ENCODE assay signal across 8 cellular contexts in the genomic region with DNA sequence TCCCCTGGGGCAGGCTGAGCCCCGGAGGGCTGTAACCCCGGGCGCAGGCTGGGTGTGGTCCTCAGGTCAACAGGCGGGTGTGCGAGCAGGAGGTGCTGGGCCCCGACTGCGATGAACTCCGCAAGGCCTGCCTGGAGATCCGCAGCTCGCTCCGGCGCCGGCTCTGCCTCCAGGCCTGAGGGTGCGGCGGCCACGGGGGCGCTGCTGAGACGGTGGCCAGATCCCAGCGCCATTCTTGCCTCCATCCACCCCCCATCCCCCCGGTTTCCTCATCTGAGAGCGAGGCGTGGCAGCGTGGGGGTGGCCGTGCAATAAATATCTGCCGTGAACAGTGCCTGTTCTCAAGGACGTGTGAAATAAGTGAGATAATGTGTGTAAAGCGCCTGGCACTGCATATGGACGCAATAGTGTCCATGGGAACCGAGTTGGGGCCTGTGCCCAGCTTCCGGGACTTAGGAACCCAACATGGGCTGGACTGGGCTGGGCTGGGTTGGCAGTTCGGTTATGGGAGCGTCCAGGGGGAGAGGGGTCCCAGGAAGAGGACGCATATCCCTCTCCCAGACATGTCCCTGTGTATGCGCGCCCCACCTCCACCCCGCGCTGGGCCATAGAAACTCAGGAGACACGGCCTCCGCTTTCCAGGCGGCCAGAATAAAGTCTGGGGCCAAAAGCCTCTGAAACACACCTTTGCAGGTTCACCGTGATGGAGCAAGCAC. TPM values are rescaled to one million over a fixed set of nuclear protein-coding genes. Genes with fewer than 3 reads are reported as not detected.
DNase-seq lines count a peak whose midpoint lies in the region; ATAC-seq and TF ChIP-seq lines count a peak whose summit lies in the region.

No MANE protein-coding gene starts in this region.

- H3K9me2 ChIP-seq in hepatocyte (replicated peaks; ENCODE audit: insufficient read depth): no peaks in the 10 kb centered on the region

- H3K36me3 ChIP-seq in SJSA1 (no peaks in the 10 kb centered on the region), hepatocyte (replicated peaks; ENCODE audit: insufficient read depth, low read depth) (no peaks in the 10 kb centered on the region)

- WGBS in hepatocyte (ENCODE audit: low lambda C conversion rate, missing lambda C conversion rate): 3% methylated on average over 41 of the region's 41 CpGs

- H3K27me3 ChIP-seq in SJSA1 (replicated peaks) (no peaks in the 10 kb centered on the region), hepatocyte (no peaks in the 10 kb centered on the region)

- no peaks in the 10 kb centered on the region for H3K36me3 Mint-ChIP-seq in progenitor cell of endocrine pancreas (ENCODE audit: insufficient read depth)

- H3K4me1 Mint-ChIP-seq in progenitor cell of endocrine pancreas (ENCODE audit: low read depth): peaks cover 3% of the 10 kb centered on the region

- peak overlapping the region; percentile 94 for H3K27ac Mint-ChIP-seq in progenitor cell of endocrine pancreas

- peak; percentile 15 for ATAC-seq in HG03521 (IDR thresholded peaks at IDR 0.05; ENCODE audit: unreplicated experiment)
- no peak for ATAC-seq in GM18873 (IDR thresholded peaks at IDR 0.05; ENCODE audit: low FRiP score, unreplicated experiment)

- H3K4me2 ChIP-seq in hepatocyte: peak overlapping the region; percentile 92

- peak overlapping the region; percentile 87 for H3K4me3 Mint-ChIP-seq in progenitor cell of endocrine pancreas (ENCODE audit: low read depth)

- H3K9me3 ChIP-seq in SJSA1 (replicated peaks) (no peaks in the 10 kb centered on the region), hepatocyte (ENCODE audit: low read depth) (no peaks in the 10 kb centered on the region)

- no peaks in the 10 kb centered on the region for H3K9me3 Mint-ChIP-seq in progenitor cell of endocrine pancreas (ENCODE audit: low read depth)

- H3K4me3 ChIP-seq in SJSA1 (peak overlapping the region; percentile 44), astrocyte of the spinal cord (ENCODE audit: low read depth, low read length) (peak overlapping the region; percentile 76), hepatocyte (peak overlapping the region; percentile 33)

- no peaks in the 10 kb centered on the region for H4K20me1 ChIP-seq in hepatocyte (ENCODE audit: insufficient read depth, poor library complexity, severe bottlenecking)

- H3K79me2 ChIP-seq in hepatocyte: no peaks in the 10 kb centered on the region

- H3K4me1 ChIP-seq in SJSA1 (replicated peaks): peaks cover 18% of the 10 kb centered on the region
- H3K4me1 ChIP-seq in hepatocyte (ENCODE audit: insufficient read depth): peaks cover 4% of the 10 kb centered on the region

- peaks cover 27% of the 10 kb centered on the region for H3K27me3 Mint-ChIP-seq in progenitor cell of endocrine pancreas

- peak; percentile 57 for DNase-seq in activated CD4-positive, CD25-positive, alpha-beta regulatory T cell treated with anti-CD3 and anti-CD28 coated beads, Interleukin-2, amount 50 U/mL, for 72 hours
- DNase-seq in activated CD4-positive, CD25-positive, alpha-beta regulatory T cell (lab: John Stamatoyannopoulos, UW): no peak
- peak; percentile 70 to 71 for DNase-seq in SJSA1 (ENCODE audit: low read depth in 1 of 2, low spot score in 2 of 2)
- peak; percentile 60 for DNase-seq in astrocyte of the spinal cord (ENCODE audit: low read depth, low spot score)
- DNase-seq in hepatocyte (ENCODE audit: low spot score): peak; percentile 90
- DNase-seq in progenitor cell of endocrine pancreas (ENCODE audit: low spot score, unreplicated experiment): peak; percentile 51

- H2AFZ ChIP-seq in hepatocyte: peak overlapping the region; percentile 74

- in situ Hi-C loops in astrocyte of the spinal cord (cut with HindIII; ENCODE audit: low sequenced_read_pairs): no loop called here

- TF ChIP-seq CTCF in astrocyte of the spinal cord (IDR thresholded peaks at IDR 0.05; ENCODE audit: low read depth, low read length) (peak; percentile 65), hepatocyte (IDR thresholded peaks at IDR 0.05; ENCODE audit: poor library complexity) (peak; percentile 43), progenitor cell of endocrine pancreas (IDR thresholded peaks at IDR 0.05; ENCODE audit: unreplicated experiment) (peak; percentile 56)

- H3K27ac ChIP-seq in SJSA1 (peak overlapping the region; percentile 1; the same call in 1 of the 2 replicates), hepatocyte (peak overlapping the region; percentile 86)

RNA-seq across cellular contexts. Expression of gene ZNF213, which starts 15.0 kb away (rescaled TPM):
- total RNA-seq in SJSA1 (2014; rRNA removed; shearing (Covaris generic)): 2.6 and 3.8 TPM in 2 replicates
- total RNA-seq in hepatocyte: 3.4 and 3.8 TPM in 2 replicates
- 4.0 and 6.0 TPM in 2 replicates for polyA plus RNA-seq in hepatocyte
- total RNA-seq in progenitor cell of endocrine pancreas: 13.1 and 13.4 TPM in 2 replicates

RNA-seq across cellular contexts. Expression of gene ZNF205, which starts 37.4 kb away (rescaled TPM):
- 13.8 and 15.3 TPM in 2 replicates for total RNA-seq in SJSA1 (2014; rRNA removed; shearing (Covaris generic))
- 10.0 and 12.3 TPM in 2 replicates for total RNA-seq in hepatocyte
- polyA plus RNA-seq in hepatocyte: 12.6 and 13.2 TPM in 2 replicates
- total RNA-seq in progenitor cell of endocrine pancreas: 23.3 and 23.9 TPM in 2 replicates

RNA-seq across cellular contexts. Expression of gene OR1F1, which starts 38.2 kb away (rescaled TPM):
- not detected in 2 replicates for total RNA-seq in SJSA1 (2014; rRNA removed; shearing (Covaris generic))
- total RNA-seq in hepatocyte: not detected in 2 replicates
- polyA plus RNA-seq in hepatocyte: 0.61 TPM in 1 of 2 replicates, not detected in the other
- total RNA-seq in progenitor cell of endocrine pancreas: not detected in 2 replicates

RNA-seq across cellular contexts. Expression of gene ZSCAN10, which starts 50.7 kb away (rescaled TPM):
- total RNA-seq in SJSA1 (2014; rRNA removed; shearing (Covaris generic)): not detected in 2 replicates
- total RNA-seq in hepatocyte: not detected in 2 replicates
- polyA plus RNA-seq in hepatocyte: not detected in 2 replicates
- 0.33 and 0.34 TPM in 2 replicates for total RNA-seq in progenitor cell of endocrine pancreas

Comparison
In these comparisons a context has a peak if more than half of its experiments do, and no peak if none do; other contexts are left out.
1. DNase-seq: peak in activated CD4-positive, CD25-positive, alpha-beta regulatory T cell treated with anti-CD3 and anti-CD28 coated beads, Interleukin-2, amount 50 U/mL, for 72 hours (single experiment), SJSA1 (2 of 2), astrocyte of the spinal cord (single experiment), hepatocyte (single experiment) and progenitor cell of endocrine pancreas (single experiment); none in activated CD4-positive, CD25-positive, alpha-beta regulatory T cell (0 of 4).
2. Peak in every context shown above with its lines, with median percentiles within 50 percentile points of each other: H3K4me3 ChIP-seq and CTCF ChIP-seq.